Comparison of ENCODE assay signal across 31 cellular contexts in genomic region chr16:14553447-14553846, GRCh38.
"Had no signal": no experiment of that assay in that cellular context is flagged by ENCODE, and none has a peak within 500 bp of the region (broad histone marks: within the 10 kb centered on the region; RNA-seq: fewer than 3 reads in every experiment).

No MANE protein-coding gene starts in this region.

- H3K9me3 ChIP-seq: esophagus muscularis mucosa, gastrocnemius medialis, heart left ventricle had no signal

- H3K36me3 ChIP-seq: brain microvascular endothelial cell had no signal

- H3K4me3 ChIP-seq: coronary artery, dorsolateral prefrontal cortex, esophagus muscularis mucosa, gastrocnemius medialis, heart left ventricle had no signal

- DNase-seq: activated CD4-positive, alpha-beta memory T cell treated with anti-CD3 and anti-CD28 coated beads, Interleukin-2, amount 10 ng/mL, durations not matched to agents 7 days and 5 days; activated CD4-positive, alpha-beta T cell treated with anti-CD3 and anti-CD28 coated beads for 1 hour; activated CD4-positive, alpha-beta T cell treated with anti-CD3 and anti-CD28 coated beads for 4 hours; activated CD4-positive, alpha-beta T cell treated with anti-CD3 and anti-CD28 coated beads, Interleukin-2, amount 10 ng/mL, durations not matched to agents 7 days and 5 days; activated CD4-positive, alpha-beta T cell treated with anti-CD3 and anti-CD28 coated beads, Interleukin-2, amount 50 U/mL, for 4 hours; activated CD8-positive, alpha-beta memory T cell treated with anti-CD3 and anti-CD28 coated beads, Interleukin-2, amount 50 U/mL, for 48 hours; activated gamma-delta T cell; activated naive CD4-positive, alpha-beta T cell; activated naive CD4-positive, alpha-beta T cell treated with anti-CD3 and anti-CD28 coated beads, Interleukin-2, amount 10 ng/mL, durations not matched to agents 7 days and 5 days; activated naive CD8-positive, alpha-beta T cell treated with anti-CD3 and anti-CD28 coated beads, Interleukin-2, amount 10 ng/mL, durations not matched to agents 7 days and 5 days; activated T-cell treated with anti-CD3 and anti-CD28 coated beads for 4 hours; activated T-cell treated with anti-CD3 and anti-CD28 coated beads, Interleukin-2, amount 50 U/mL, for 24 hours; activated T-cell treated with anti-CD3 and anti-CD28 coated beads, Interleukin-2, amount 50 U/mL, for 72 hours; amniotic stem cell; anterior cingulate cortex; brain microvascular endothelial cell; dorsolateral prefrontal cortex; effector memory CD4-positive, alpha-beta T cell; foreskin keratinocyte; gastrocnemius medialis; glutamatergic neuron; heart left ventricle; T-helper 2 cell had no signal

- FAIRE-seq: astrocyte, bronchial epithelial cell, TTC549 had no signal

- H3K4me1 ChIP-seq: foreskin keratinocyte had no signal

- ATAC-seq: activated naive CD4-positive, alpha-beta T cell treated with anti-CD3 and anti-CD28 coated beads, Interleukin-2, amount 50 U/mL, for 72 hours; activated T-cell treated with anti-CD3 and anti-CD28 coated beads, Interleukin-2, amount 50 U/mL, for 72 hours; foreskin keratinocyte; gastrocnemius medialis; heart left ventricle; WTC11 had no signal

- H3K27ac ChIP-seq: brain microvascular endothelial cell, coronary artery, dorsolateral prefrontal cortex, esophagus muscularis mucosa, foreskin keratinocyte, heart left ventricle, VCaP had no signal

- H3K27me3 ChIP-seq: brain microvascular endothelial cell, dorsolateral prefrontal cortex, esophagus muscularis mucosa, foreskin keratinocyte, gastrocnemius medialis, heart left ventricle had no signal
